ENCODE assay signal across 26 cellular contexts in the genomic region with DNA sequence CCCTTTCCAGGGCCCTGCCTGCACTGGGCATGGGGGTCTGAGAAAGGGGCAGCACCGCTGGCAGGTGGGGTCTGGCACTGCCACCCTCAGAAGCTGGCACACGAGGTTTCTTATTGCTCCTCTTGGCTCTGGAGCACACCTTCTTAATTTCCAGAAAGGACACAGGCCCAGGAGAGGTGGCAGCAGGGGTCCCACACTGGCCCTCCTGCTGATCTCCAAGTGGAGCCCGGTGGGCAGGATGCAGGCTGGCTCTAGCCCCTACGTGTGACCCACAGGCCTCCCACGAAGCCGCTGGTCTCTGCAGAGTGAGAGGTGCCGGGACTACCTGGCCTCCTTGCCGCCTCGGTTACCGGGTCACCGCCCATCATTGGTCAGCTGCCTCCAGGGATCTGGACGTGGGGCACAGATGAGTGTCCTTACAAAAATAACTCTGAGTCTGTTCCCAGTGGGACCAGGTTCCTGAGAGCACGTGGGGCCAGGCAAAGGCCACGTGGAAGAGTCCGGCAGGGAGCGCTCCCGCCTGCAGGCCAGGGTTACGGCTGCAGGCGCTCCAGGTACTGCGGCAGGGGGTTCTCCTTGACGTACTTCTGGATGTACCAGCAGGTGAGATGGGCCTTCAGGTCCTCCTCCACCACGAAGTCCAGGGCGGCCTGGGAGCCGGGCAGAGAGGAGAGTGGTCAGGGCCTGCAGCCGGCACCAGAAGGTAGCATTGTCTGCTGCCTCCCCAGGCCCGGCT. TPM values are rescaled to one million over a fixed set of nuclear protein-coding genes. Genes with fewer than 3 reads are reported as not detected.
DNase-seq lines count a peak whose midpoint lies in the region; ATAC-seq and TF ChIP-seq lines count a peak whose summit lies in the region.
"Had no signal": no experiment of that assay in that cellular context is flagged by ENCODE, and none has a peak within 500 bp of the region (broad histone marks: within the 10 kb centered on the region; RNA-seq: fewer than 3 reads in every experiment).

No MANE protein-coding gene starts in this region.

- no peak overlapping the region for H3K27ac ChIP-seq in HUES64 (ENCODE audit: low read depth, low read length)
- H3K27ac ChIP-seq in heart right ventricle: peak overlapping the region in 8 of 10 donors; percentile 23 to 70 (median 62)
- H3K27ac ChIP-seq in skeletal muscle tissue (ENCODE audit: low read depth, low read length): peak overlapping the region; percentile 94
- no peak overlapping the region for H3K27ac ChIP-seq in WERI-Rb-1
- H3K27ac ChIP-seq: SJSA1 had no signal

- WGBS in HUES64: 91% methylated on average over 26 of the region's 26 CpGs
- 66 to 73% methylated on average over 26 of the region's 26 CpGs for WGBS in heart right ventricle, 2 donors

- H3K4me3 ChIP-seq in HUES64 (ENCODE audit: low read length) (no peak overlapping the region), heart right ventricle (no peak overlapping the region), skeletal muscle tissue (ENCODE audit: low read length in 3 of 3) (peak overlapping the region in 2 of 3 donors; percentile 17 to 54), WERI-Rb-1 (ENCODE audit: low read depth, low read length) (no peak overlapping the region)
- H3K4me3 ChIP-seq: GM12878, SJSA1 had no signal

- H3K4me1 ChIP-seq in HUES64 (ENCODE audit: insufficient read depth, low read length) (peaks cover 17% of the 10 kb centered on the region), heart right ventricle (peaks cover 0 to 55% (median 18%) of the 10 kb centered on the region in 9 donors), skeletal muscle tissue (ENCODE audit: control insufficient read depth in 3 of 3, insufficient read depth in 3 of 3, low read length in 3 of 3) (peaks cover 76 to 88% (median 82%) of the 10 kb centered on the region in 3 donors)
- H3K4me1 ChIP-seq: SJSA1 had no signal

- peak in 3 of 9 donors; percentile 30 to 39 (median 31) for TF ChIP-seq CTCF in heart right ventricle (IDR thresholded peaks at IDR 0.05)
- TF ChIP-seq CTCF in WERI-Rb-1 (IDR thresholded peaks at IDR 0.05; ENCODE audit: low read depth, low read length): no peak

- ATAC-seq in heart right ventricle: peak; percentile 66 to 86 (median 73)
- no peak for ATAC-seq in HG03439 (IDR thresholded peaks at IDR 0.05; ENCODE audit: unreplicated experiment)
- ATAC-seq: GM12878 had no signal

- H3K9ac ChIP-seq in HUES64 (ENCODE audit: low read depth, low read length) (peak overlapping the region; percentile 23; the same call in 1 of the 2 replicates), skeletal muscle tissue (ENCODE audit: low read depth in 1 of 3, low read length in 3 of 3) (peak overlapping the region; percentile 64 to 80 (median 74))

- peak; percentile 54 to 58 for DNase-seq in heart right ventricle
- DNase-seq in left kidney (ENCODE audit: low read depth, low spot score): peak; percentile 23
- DNase-seq in stimulated activated CD4-positive, alpha-beta T cell treated with anti-CD3 and anti-CD28 coated beads, Interleukin-12 subunit alpha, Interleukin-12 subunit beta, amount 100 ng/mL, for 4 hours: no peak
- no peak for DNase-seq in WERI-Rb-1
- no peak for DNase-seq in AML-193 (lab: John Stamatoyannopoulos, UW)
- DNase-seq: CD4-positive, alpha-beta memory T cell; DMS 273 treated with DMSO at 0.1 percent for 48 hours; DND-41; GOT3; HCEC 1CT; KBM-7; MM.1S; NCI-H1048; NCI-H1436; NCI-H2029; NCI-H2171; NCI-H345; NCI-H524; NCI-H774; NK-92 treated with Interleukin-12 subunit alpha and Interleukin-12 subunit beta, amount 100 ng/mL, for 24 hours had no signal

- intact Hi-C loops in heart right ventricle (cut with DNase I): no loop called here

- H3K27me3 ChIP-seq in HUES64 (ENCODE audit: insufficient read depth, low read length) (no peaks in the 10 kb centered on the region), heart right ventricle (no peaks in the 10 kb centered on the region), skeletal muscle tissue (ENCODE audit: control insufficient read depth in 3 of 3, insufficient read depth in 3 of 3, low read length in 3 of 3) (no peaks in the 10 kb centered on the region), WERI-Rb-1 (ENCODE audit: insufficient read depth, low read depth, severe bottlenecking) (no peaks in the 10 kb centered on the region)
- H3K27me3 ChIP-seq: SJSA1 had no signal

- no peaks in the 10 kb centered on the region for H3K9me3 ChIP-seq in HUES64 (ENCODE audit: insufficient read depth, low read depth, low read length)
- no peaks in the 10 kb centered on the region for H3K9me3 ChIP-seq in heart right ventricle
- H3K9me3 ChIP-seq in skeletal muscle tissue (ENCODE audit: control insufficient read depth in 3 of 3, low read length in 3 of 3): no peaks in the 10 kb centered on the region
- H3K9me3 ChIP-seq in WERI-Rb-1 (ENCODE audit: severe bottlenecking): no peaks in the 10 kb centered on the region
- H3K9me3 ChIP-seq: Caco-2, SJSA1 had no signal

- H3K36me3 ChIP-seq in HUES64 (ENCODE audit: insufficient read depth, low read length) (no peaks in the 10 kb centered on the region), heart right ventricle (peaks cover 0 to 32% (median 0%) of the 10 kb centered on the region in 9 donors), skeletal muscle tissue (ENCODE audit: control insufficient read depth in 3 of 3, insufficient read depth in 3 of 3, low read length in 3 of 3) (peaks cover 15 to 42% (median 18%) of the 10 kb centered on the region in 3 donors), WERI-Rb-1 (no peaks in the 10 kb centered on the region)
- H3K36me3 ChIP-seq: SJSA1 had no signal

RNA-seq across cellular contexts. Expression of a gene that starts 10.3 kb away (rescaled TPM):
- polyA plus RNA-seq in HUES64 (2013, experiment 1 of 2): 7.9 TPM
- 8.5 TPM for polyA plus RNA-seq in HUES64 (2013, experiment 2 of 2)
- total RNA-seq in heart right ventricle (10 to 100 TPM; 11.9 to 23.1 (median 19.6) TPM), skeletal muscle tissue (3.7 TPM)
- 1 to 10 TPM; 3.1 to 4.0 TPM for polyA plus RNA-seq in heart right ventricle

RNA-seq across cellular contexts. Expression of a gene that starts 29.0 kb away (rescaled TPM):
- polyA plus RNA-seq in HUES64 (2013, experiment 1 of 2): 32.2 TPM
- polyA plus RNA-seq in HUES64 (2013, experiment 2 of 2): 30.5 TPM
- total RNA-seq in heart right ventricle (10 to 100 TPM; 20.8 to 37.2 (median 27.6) TPM), skeletal muscle tissue (20.9 TPM)
- polyA plus RNA-seq in heart right ventricle: 10 to 100 TPM; 50.8 to 54.1 TPM

RNA-seq across cellular contexts. Expression of a gene that starts 41.6 kb away (rescaled TPM):
- polyA plus RNA-seq in HUES64 (2013, experiment 1 of 2): 22.3 TPM
- polyA plus RNA-seq in HUES64 (2013, experiment 2 of 2): 24.4 TPM
- total RNA-seq in heart right ventricle: 10 to 100 TPM; 28.9 to 71.6 (median 60.4) TPM
- polyA plus RNA-seq in heart right ventricle: 100 to 1,000 TPM in 1 of 2 donors, 10 to 100 TPM in 1; 32.1 to 103 TPM
- 11.5 TPM for total RNA-seq in skeletal muscle tissue

Comparison
In these comparisons a context has a peak if more than half of its experiments do, and no peak if none do; other contexts are left out.
1. H3K27ac ChIP-seq: peak in heart right ventricle (8 of 10) and skeletal muscle tissue (single experiment); none in HUES64 (single experiment) and WERI-Rb-1 (single experiment).
2. H3K4me3 ChIP-seq: peak in skeletal muscle tissue (2 of 3); none in HUES64 (single experiment), heart right ventricle (0 of 10) and WERI-Rb-1 (single experiment).
3. DNase-seq: peak in heart right ventricle (2 of 2) and left kidney (single experiment); none in stimulated activated CD4-positive, alpha-beta T cell treated with anti-CD3 and anti-CD28 coated beads, Interleukin-12 subunit alpha, Interleukin-12 subunit beta, amount 100 ng/mL, for 4 hours (single experiment), WERI-Rb-1 (single experiment) and AML-193 (0 of 2).